Comparison of ENCODE assay signal across 7 cellular contexts in genomic region chr7:102396710-102397019, GRCh38. TPM values are rescaled to one million over a fixed set of nuclear protein-coding genes. Genes with fewer than 3 reads are reported as not detected.
DNase-seq lines count a peak whose midpoint lies in the region; ATAC-seq lines count a peak whose summit lies in the region.

No MANE protein-coding gene starts in this region.

- H3K9me3 Mint-ChIP-seq in activated T-helper 17 cell treated with anti-CD3 and anti-CD28 coated beads, Interleukin-2, amount 50 U/mL, for 72 hours, result no peaks in the 10 kb centered on the region

- H3K27ac ChIP-seq in stomach smooth muscle (ENCODE audit: low read length), result peak overlapping the region; percentile 76

- H3K36me3 Mint-ChIP-seq in activated T-helper 17 cell treated with anti-CD3 and anti-CD28 coated beads, Interleukin-2, amount 50 U/mL, for 72 hours (ENCODE audit: low read depth), result peaks cover 85% of the 10 kb centered on the region

- H3K36me3 ChIP-seq in stomach smooth muscle (ENCODE audit: control insufficient read depth in 2 of 2, insufficient read depth in 2 of 2, low read length in 2 of 2), result peaks cover 15% of the 10 kb centered on the region in 2 donors

- ATAC-seq in HG02840 (IDR thresholded peaks at IDR 0.05; ENCODE audit: low FRiP score, unreplicated experiment) (peak; percentile 2), HG02642 (IDR thresholded peaks at IDR 0.05; ENCODE audit: poor library complexity, unreplicated experiment) (no peak), GM21825 (IDR thresholded peaks at IDR 0.05; ENCODE audit: unreplicated experiment) (no peak)
- ATAC-seq in activated T-helper 17 cell treated with anti-CD3 and anti-CD28 coated beads, Interleukin-2, amount 50 U/mL, for 72 hours (replicated peaks), result no peak

- no peak for DNase-seq in central memory CD4-positive, alpha-beta T cell

- no peaks in the 10 kb centered on the region for H3K9me3 ChIP-seq in stomach smooth muscle (ENCODE audit: control insufficient read depth in 2 of 2, low read length in 2 of 2)

- no peaks in the 10 kb centered on the region for H3K27me3 Mint-ChIP-seq in activated T-helper 17 cell treated with anti-CD3 and anti-CD28 coated beads, Interleukin-2, amount 50 U/mL, for 72 hours

- H3K27me3 ChIP-seq in stomach smooth muscle (ENCODE audit: control insufficient read depth in 1 of 2, insufficient read depth in 2 of 2, low read length in 2 of 2), result no peaks in the 10 kb centered on the region

- H3K4me1 ChIP-seq in stomach smooth muscle (ENCODE audit: control insufficient read depth, insufficient read depth, low read length), result peaks cover 11% of the 10 kb centered on the region

- peaks cover 15% of the 10 kb centered on the region for H3K4me1 Mint-ChIP-seq in activated T-helper 17 cell treated with anti-CD3 and anti-CD28 coated beads, Interleukin-2, amount 50 U/mL, for 72 hours

- H3K4me3 ChIP-seq in iPS-11a (ENCODE audit: low read depth, low read length), result peak overlapping the region; percentile 71
- H3K4me3 ChIP-seq in stomach smooth muscle (ENCODE audit: low read length in 2 of 2), result peak overlapping the region; percentile 99

- H3K27ac Mint-ChIP-seq in activated T-helper 17 cell treated with anti-CD3 and anti-CD28 coated beads, Interleukin-2, amount 50 U/mL, for 72 hours, result peak overlapping the region; percentile 95

- H3K4me3 Mint-ChIP-seq in activated T-helper 17 cell treated with anti-CD3 and anti-CD28 coated beads, Interleukin-2, amount 50 U/mL, for 72 hours, result peak overlapping the region; percentile 96

- H3K9ac ChIP-seq in stomach smooth muscle (ENCODE audit: low read length in 2 of 2), result peak overlapping the region; percentile 98 to 99

RNA-seq across cellular contexts. Expression of gene PRKRIP1, which starts 0.5 kb away (rescaled TPM):
- 10 to 100 TPM; 41.7 to 76.6 TPM for total RNA-seq in activated T-helper 17 cell treated with anti-CD3 and anti-CD28 coated beads, Interleukin-2, amount 50 U/mL, for 72 hours

RNA-seq across cellular contexts. Expression of gene ORAI2, which starts 36.7 kb away (rescaled TPM):
- total RNA-seq in activated T-helper 17 cell treated with anti-CD3 and anti-CD28 coated beads, Interleukin-2, amount 50 U/mL, for 72 hours, result 10 to 100 TPM; 30.4 to 54.9 TPM

RNA-seq across cellular contexts. Expression of gene SPDYE6, which starts 40.4 kb away (rescaled TPM):
- total RNA-seq in activated T-helper 17 cell treated with anti-CD3 and anti-CD28 coated beads, Interleukin-2, amount 50 U/mL, for 72 hours, result not detected
